In genomic region chrX:69626129-69626528, GRCh38 we compare ENCODE assay signal across 29 cellular contexts.
"Had no signal": no experiment of that assay in that cellular context is flagged by ENCODE, and none has a peak within 500 bp of the region (broad histone marks: within the 10 kb centered on the region; RNA-seq: fewer than 3 reads in every experiment).

No MANE protein-coding gene starts in this region.

- H3K27ac Mint-ChIP-seq: activated CD4-positive, alpha-beta T cell treated with anti-CD3 and anti-CD28 coated beads, Interleukin-2, amount 10 ng/mL, durations not matched to agents 24 days and 14 days; activated naive CD8-positive, alpha-beta T cell treated with anti-CD3 and anti-CD28 coated beads, Interleukin-2, amount 10 ng/mL, durations not matched to agents 7 days and 5 days; activated T-helper 1 cell treated with anti-CD3 and anti-CD28 coated beads, Interleukin-12 subunit alpha, Interleukin-12 subunit beta, Interleukin-2, Interleukin-4 antibody, amounts not matched to agents 30 ng/mL and 10 ng/mL and 1 ng/mL, durations not matched to agents 14 hours and 24 hours and 36 hours; brain had no signal

- ATAC-seq: activated CD8-positive, alpha-beta T cell treated with anti-CD3 and anti-CD28 coated beads for 36 hours had no signal

- H3K4me3 Mint-ChIP-seq: activated CD4-positive, alpha-beta T cell treated with anti-CD3 and anti-CD28 coated beads, Interleukin-2, amount 10 ng/mL, durations not matched to agents 24 days and 14 days; activated CD8-positive, alpha-beta T cell treated with anti-CD3 and anti-CD28 coated beads for 36 hours; activated naive CD8-positive, alpha-beta T cell treated with anti-CD3 and anti-CD28 coated beads, Interleukin-2, amount 10 ng/mL, durations not matched to agents 7 days and 5 days; activated T-helper 1 cell treated with anti-CD3 and anti-CD28 coated beads, Interleukin-12 subunit alpha, Interleukin-12 subunit beta, Interleukin-2, Interleukin-4 antibody, amounts not matched to agents 30 ng/mL and 10 ng/mL and 1 ng/mL, durations not matched to agents 14 hours and 24 hours and 36 hours; brain had no signal

- H3K9me3 ChIP-seq: adrenal gland, MG63 had no signal

- H3K4me3 ChIP-seq: adrenal gland, MG63 had no signal

- H3K36me3 Mint-ChIP-seq: activated naive CD8-positive, alpha-beta T cell treated with anti-CD3 and anti-CD28 coated beads, Interleukin-2, amount 10 ng/mL, durations not matched to agents 7 days and 5 days; brain had no signal

- H3K9me3 Mint-ChIP-seq: activated CD4-positive, alpha-beta T cell treated with anti-CD3 and anti-CD28 coated beads, Interleukin-2, amount 10 ng/mL, durations not matched to agents 24 days and 14 days; activated CD8-positive, alpha-beta T cell treated with anti-CD3 and anti-CD28 coated beads for 36 hours; activated naive CD8-positive, alpha-beta T cell treated with anti-CD3 and anti-CD28 coated beads, Interleukin-2, amount 10 ng/mL, durations not matched to agents 7 days and 5 days had no signal

- H3K27me3 Mint-ChIP-seq: activated CD4-positive, alpha-beta T cell treated with anti-CD3 and anti-CD28 coated beads, Interleukin-2, amount 10 ng/mL, durations not matched to agents 24 days and 14 days; activated CD8-positive, alpha-beta T cell treated with anti-CD3 and anti-CD28 coated beads for 36 hours; activated naive CD8-positive, alpha-beta T cell treated with anti-CD3 and anti-CD28 coated beads, Interleukin-2, amount 10 ng/mL, durations not matched to agents 7 days and 5 days had no signal

- H3K4me1 Mint-ChIP-seq: brain had no signal

- DNase-seq: activated CD4-positive, alpha-beta T cell treated with anti-CD3 and anti-CD28 coated beads, Interleukin-2, amount 10 ng/mL, durations not matched to agents 24 days and 14 days; activated CD4-positive, alpha-beta T cell treated with anti-CD3 and anti-CD28 coated beads, Interleukin-2, amount 50 U/mL, for 4 hours; activated CD4-positive, CD25-positive, alpha-beta regulatory T cell; activated CD8-positive, alpha-beta T cell treated with anti-CD3 and anti-CD28 coated beads for 36 hours; activated effector memory CD4-positive, alpha-beta T cell treated with Interleukin-2 at 50 U/mL for 16 hours; activated naive CD8-positive, alpha-beta T cell treated with anti-CD3 and anti-CD28 coated beads, Interleukin-2, amount 10 ng/mL, durations not matched to agents 7 days and 5 days; activated T-cell treated with anti-CD3 and anti-CD28 coated beads, Interleukin-2, amount 50 U/mL, for 1 hour; adrenal gland; caudate nucleus; cerebellar nuclear complex; Kasumi-1; KG1; MG63; MV-4-11; NCI-H1092; NCI-H1436 treated with DMSO at 0.1 percent for 48 hours; NCI-H1694 treated with DMSO at 0.1 percent for 48 hours; NCI-H2029 treated with DMSO at 0.1 percent for 48 hours; NCI-H2107; NCI-H2171; NCI-H510A; NCI-H526; NCI-H748 treated with DMSO at 0.1 percent for 48 hours; NK-92 treated with Interleukin-12 subunit alpha and Interleukin-12 subunit beta, amount 100 ng/mL, for 24 hours; Right ventricle myocardium superior; T1000; WERI-Rb-1 had no signal

- H3K4me1 ChIP-seq: adrenal gland had no signal

- H3K27ac ChIP-seq: adrenal gland, WERI-Rb-1 had no signal

- H3K36me3 ChIP-seq: adrenal gland, MG63, WERI-Rb-1 had no signal
